In the genomic region with DNA sequence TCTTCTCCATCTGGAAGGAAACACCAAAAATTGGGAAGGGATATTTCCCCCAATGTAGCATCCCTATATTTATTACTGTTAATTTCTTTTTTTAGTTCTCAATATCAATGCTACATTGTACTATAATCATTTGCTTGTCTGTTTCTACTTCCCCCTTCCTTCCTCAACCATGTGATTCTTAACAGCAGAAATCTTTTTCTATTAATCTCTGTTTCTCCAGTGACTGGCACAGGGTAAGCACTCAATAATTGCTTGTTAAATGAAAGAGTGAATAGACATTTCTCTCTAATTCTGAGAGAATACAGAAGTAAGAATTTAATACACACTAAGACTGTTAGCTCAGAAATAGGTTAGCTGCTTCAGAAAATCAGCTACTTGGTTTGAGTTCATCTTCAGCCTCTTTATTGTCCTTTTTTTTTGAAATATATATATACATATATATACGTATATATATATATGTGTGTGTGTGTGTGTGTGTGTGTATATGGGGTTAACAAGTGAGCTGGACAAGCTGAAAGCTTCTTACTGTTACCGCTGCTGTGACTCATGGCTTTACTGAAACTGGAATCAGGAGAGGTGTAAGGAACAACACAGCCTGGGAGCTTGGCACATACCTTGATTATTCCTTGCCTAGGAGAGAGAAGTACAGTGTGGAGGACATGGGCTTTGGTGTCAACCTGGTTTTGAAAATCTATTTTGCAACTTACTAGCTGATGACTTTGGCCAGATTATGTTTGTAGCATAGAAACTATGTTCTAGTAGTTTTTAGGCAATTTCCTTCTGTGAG, we compare ENCODE assay signal across 25 cellular contexts. TPM values are rescaled to one million over a fixed set of nuclear protein-coding genes. Genes with fewer than 3 reads are reported as not detected.
DNase-seq lines count a peak whose midpoint lies in the region; ATAC-seq and TF ChIP-seq lines count a peak whose summit lies in the region.
"Had no signal": no experiment of that assay in that cellular context is flagged by ENCODE, and none has a peak within 500 bp of the region (broad histone marks: within the 10 kb centered on the region; RNA-seq: fewer than 3 reads in every experiment).

No MANE protein-coding gene starts in this region.

- H3K4me3 Mint-ChIP-seq in activated naive CD8-positive, alpha-beta T cell treated with anti-CD3 and anti-CD28 coated beads, Interleukin-2, amount 10 ng/mL, durations not matched to agents 7 days and 5 days: no peak overlapping the region
- H3K4me3 Mint-ChIP-seq in activated naive CD8-positive, alpha-beta T cell treated with anti-CD3 and anti-CD28 coated beads, Interleukin-2, amount 50 U/mL, for 24 hours: no peak overlapping the region
- H3K4me3 Mint-ChIP-seq: dendritic cell treated with granulocyte-macrophage colony-stimulating factor and Interleukin-4, amounts not matched to agents 40 ng/mL and 50 ng/mL, for 4 days; neural progenitor cell had no signal

- H2BK5ac ChIP-seq in mesendoderm (ENCODE audit: low read length): no peak overlapping the region

- H4K5ac ChIP-seq in mesendoderm (ENCODE audit: low read length): no peak overlapping the region

- H3K9ac ChIP-seq in mesendoderm (ENCODE audit: low read length): no peak overlapping the region
- H3K9ac ChIP-seq: neural progenitor cell had no signal

- H3K4me1 Mint-ChIP-seq in activated naive CD8-positive, alpha-beta T cell treated with anti-CD3 and anti-CD28 coated beads, Interleukin-2, amount 10 ng/mL, durations not matched to agents 7 days and 5 days: peaks cover 16% of the 10 kb centered on the region
- H3K4me1 Mint-ChIP-seq in activated naive CD8-positive, alpha-beta T cell treated with anti-CD3 and anti-CD28 coated beads, Interleukin-2, amount 50 U/mL, for 24 hours: peaks cover 69% of the 10 kb centered on the region
- H3K4me1 Mint-ChIP-seq: neural progenitor cell had no signal

- no peak overlapping the region for H3K23ac ChIP-seq in mesendoderm (ENCODE audit: low read length)

- H3K4me3 ChIP-seq in neutrophil (ENCODE audit: low read depth in 1 of 2, low read length in 1 of 2): no peak overlapping the region
- H3K4me3 ChIP-seq in mesendoderm (ENCODE audit: low read length): no peak overlapping the region
- H3K4me3 ChIP-seq: A549, body of pancreas, neural progenitor cell, psoas muscle, stomach had no signal

- H2AK5ac ChIP-seq in mesendoderm (ENCODE audit: low read length): no peak overlapping the region

- H3K9me3 ChIP-seq in neutrophil: no peaks in the 10 kb centered on the region
- H3K9me3 ChIP-seq: A549, body of pancreas, psoas muscle, stomach had no signal

- H3K4me1 ChIP-seq in neutrophil (ENCODE audit: control insufficient read depth in 1 of 2, insufficient read depth in 1 of 2, low read depth in 1 of 2, low read length in 1 of 2) (peaks cover 26 to 51% of the 10 kb centered on the region in 2 experiments), mesendoderm (ENCODE audit: control insufficient read depth, low read depth, low read length) (no peaks in the 10 kb centered on the region)
- H3K4me1 ChIP-seq: neural progenitor cell, psoas muscle had no signal

- H3K36me3 ChIP-seq in neutrophil: no peaks in the 10 kb centered on the region
- no peaks in the 10 kb centered on the region for H3K36me3 ChIP-seq in mesendoderm (ENCODE audit: control insufficient read depth, insufficient read depth, low read length)
- H3K36me3 ChIP-seq: neural progenitor cell, stomach had no signal

- H3K27me3 ChIP-seq in neutrophil (no peaks in the 10 kb centered on the region), mesendoderm (ENCODE audit: insufficient read depth, low read length, poor library complexity) (no peaks in the 10 kb centered on the region)
- H3K27me3 ChIP-seq: body of pancreas, neural progenitor cell, stomach had no signal

- H3K79me1 ChIP-seq in mesendoderm (ENCODE audit: low read length): no peaks in the 10 kb centered on the region

- no peaks in the 10 kb centered on the region for H3K9me3 Mint-ChIP-seq in activated naive CD8-positive, alpha-beta T cell treated with anti-CD3 and anti-CD28 coated beads, Interleukin-2, amount 10 ng/mL, durations not matched to agents 7 days and 5 days
- H3K9me3 Mint-ChIP-seq in activated naive CD8-positive, alpha-beta T cell treated with anti-CD3 and anti-CD28 coated beads, Interleukin-2, amount 50 U/mL, for 24 hours: no peaks in the 10 kb centered on the region
- H3K9me3 Mint-ChIP-seq: dendritic cell treated with granulocyte-macrophage colony-stimulating factor and Interleukin-4, amounts not matched to agents 40 ng/mL and 50 ng/mL, for 4 days; neural progenitor cell had no signal

- no CpG with 5 or more reads among the region's 2 CpGs for WGBS in mesendoderm (ENCODE audit: extremely low coverage, insufficient coverage, low lambda C conversion rate)

- H3K27ac ChIP-seq in neutrophil (peak overlapping the region; percentile 43), mesendoderm (ENCODE audit: low read depth, low read length) (no peak overlapping the region)
- H3K27ac ChIP-seq: A549, body of pancreas, neural progenitor cell, psoas muscle, stomach had no signal

- no peaks in the 10 kb centered on the region for H3K79me2 ChIP-seq in mesendoderm (ENCODE audit: control insufficient read depth, insufficient read depth, low read length)

- H3K56ac ChIP-seq in mesendoderm (ENCODE audit: low read length): no peak overlapping the region

- no peak overlapping the region for H2BK15ac ChIP-seq in mesendoderm (replicated peaks; ENCODE audit: low read depth)

- TF ChIP-seq CTCF in neutrophil (IDR thresholded peaks at IDR 0.05): no peak

- H3K4ac ChIP-seq in mesendoderm (ENCODE audit: low read depth, low read length): no peak overlapping the region

- H3K27ac Mint-ChIP-seq in activated naive CD8-positive, alpha-beta T cell treated with anti-CD3 and anti-CD28 coated beads, Interleukin-2, amount 10 ng/mL, durations not matched to agents 7 days and 5 days: peak overlapping the region; percentile 43
- H3K27ac Mint-ChIP-seq in activated naive CD8-positive, alpha-beta T cell treated with anti-CD3 and anti-CD28 coated beads, Interleukin-2, amount 50 U/mL, for 24 hours: no peak overlapping the region
- H3K27ac Mint-ChIP-seq: dendritic cell treated with granulocyte-macrophage colony-stimulating factor and Interleukin-4, amounts not matched to agents 40 ng/mL and 50 ng/mL, for 4 days; neural progenitor cell had no signal

- no peak overlapping the region for H2BK120ac ChIP-seq in mesendoderm (ENCODE audit: low read depth, low read length)

- no peaks in the 10 kb centered on the region for H3K27me3 Mint-ChIP-seq in activated naive CD8-positive, alpha-beta T cell treated with anti-CD3 and anti-CD28 coated beads, Interleukin-2, amount 10 ng/mL, durations not matched to agents 7 days and 5 days
- no peaks in the 10 kb centered on the region for H3K27me3 Mint-ChIP-seq in activated naive CD8-positive, alpha-beta T cell treated with anti-CD3 and anti-CD28 coated beads, Interleukin-2, amount 50 U/mL, for 24 hours
- H3K27me3 Mint-ChIP-seq: dendritic cell treated with granulocyte-macrophage colony-stimulating factor and Interleukin-4, amounts not matched to agents 40 ng/mL and 50 ng/mL, for 4 days had no signal

- POLR2A ChIA-PET in activated naive CD8-positive, alpha-beta T cell treated with anti-CD3 and anti-CD28 coated beads, Interleukin-2, amount 10 ng/mL, durations not matched to agents 7 days and 5 days (lab: Charles Lee): no interaction called here

- no peak overlapping the region for H4K8ac ChIP-seq in mesendoderm (ENCODE audit: low read depth, low read length)

- DNase-seq in activated naive CD8-positive, alpha-beta T cell treated with anti-CD3 and anti-CD28 coated beads, Interleukin-2, amount 10 ng/mL, durations not matched to agents 7 days and 5 days: no peak
- no peak for DNase-seq in activated naive CD8-positive, alpha-beta T cell treated with anti-CD3 and anti-CD28 coated beads, Interleukin-2, amount 50 U/mL, for 24 hours
- DNase-seq in foreskin melanocyte (peak; percentile 56), mesendoderm (no peak), Ammon's horn (ENCODE audit: low spot score) (no peak)
- DNase-seq: activated CD8-positive, alpha-beta memory T cell treated with anti-CD3 and anti-CD28 coated beads for 24 hours; activated naive CD4-positive, alpha-beta T cell treated with anti-CD3 and anti-CD28 coated beads, Interleukin-2, amount 50 U/mL, for 16 hours; activated T-cell treated with anti-CD3 and anti-CD28 coated beads, Interleukin-2, amount 50 U/mL, for 48 hours; body of pancreas; erythroblast; hypothalamus; Kasumi-1; left cardiac atrium; NCI-H1105; NCI-H2029 treated with DMSO at 0.1 percent for 48 hours; NCI-H510A; psoas muscle; stomach had no signal

- ATAC-seq in activated naive CD8-positive, alpha-beta T cell treated with anti-CD3 and anti-CD28 coated beads, Interleukin-2, amount 10 ng/mL, durations not matched to agents 7 days and 5 days (ENCODE audit: low read depth): no peak
- no peak for ATAC-seq in activated naive CD8-positive, alpha-beta T cell treated with anti-CD3 and anti-CD28 coated beads, Interleukin-2, amount 50 U/mL, for 24 hours
- no peak for ATAC-seq in GM18867 (IDR thresholded peaks at IDR 0.05; ENCODE audit: unreplicated experiment)
- ATAC-seq in HG02571 (IDR thresholded peaks at IDR 0.05; ENCODE audit: unreplicated experiment): no peak
- ATAC-seq: A549, body of pancreas, HCT116, left cardiac atrium, psoas muscle had no signal

- H3K18ac ChIP-seq in mesendoderm (ENCODE audit: low read length): no peak overlapping the region

- H3K4me2 ChIP-seq in mesendoderm (ENCODE audit: low read length): no peak overlapping the region
- H3K4me2 ChIP-seq: A549, neural progenitor cell had no signal

- peaks cover 59% of the 10 kb centered on the region for H3K36me3 Mint-ChIP-seq in activated naive CD8-positive, alpha-beta T cell treated with anti-CD3 and anti-CD28 coated beads, Interleukin-2, amount 10 ng/mL, durations not matched to agents 7 days and 5 days
- peaks cover 34% of the 10 kb centered on the region for H3K36me3 Mint-ChIP-seq in activated naive CD8-positive, alpha-beta T cell treated with anti-CD3 and anti-CD28 coated beads, Interleukin-2, amount 50 U/mL, for 24 hours (ENCODE audit: low read depth)
- H3K36me3 Mint-ChIP-seq: neural progenitor cell had no signal

RNA-seq across cellular contexts. Expression of gene PDE3B, which starts 26.2 kb away (rescaled TPM):
- total RNA-seq in activated naive CD8-positive, alpha-beta T cell treated with anti-CD3 and anti-CD28 coated beads, Interleukin-2, amount 10 ng/mL, durations not matched to agents 7 days and 5 days: 100 to 1,000 TPM; 117 to 125 TPM
- polyA plus RNA-seq in mesendoderm (2013, experiment 1 of 2): 10.2 TPM
- polyA plus RNA-seq in mesendoderm (2013, experiment 2 of 2): 9.6 TPM
